ENCODE assay signal across 1 cellular context in the genomic region with DNA sequence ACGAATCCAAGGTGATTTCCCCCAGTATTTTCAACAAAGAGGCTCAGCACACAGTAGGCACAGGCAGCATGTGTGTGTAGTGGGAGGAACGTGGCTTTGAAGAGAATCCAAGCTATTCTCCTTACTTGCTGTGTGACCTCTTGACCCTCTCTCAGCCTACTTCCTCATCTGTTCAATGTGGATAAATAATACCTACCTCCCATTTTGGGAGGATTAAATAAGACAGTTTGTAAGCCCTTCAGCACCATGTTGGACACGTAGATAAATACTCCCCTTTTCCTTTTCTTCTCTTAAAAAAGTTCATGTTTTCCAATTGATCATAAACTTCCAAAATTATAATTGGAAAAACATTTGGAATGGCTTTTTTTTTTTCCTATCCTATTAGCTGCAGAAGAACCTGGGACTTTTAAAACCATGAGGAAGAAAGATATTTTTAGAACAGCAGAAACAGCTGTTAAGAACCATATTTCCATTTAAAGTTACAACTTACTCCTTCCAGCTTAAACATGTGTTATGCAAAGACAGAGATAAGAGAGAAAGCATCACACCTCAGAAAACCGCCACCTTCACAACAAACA.
TF ChIP-seq lines count a peak whose summit lies in the region.

No MANE protein-coding gene starts in this region.

TF ChIP-seq in K562, 482 proteins besides CTCF, POLR2A, EP300 and RAD21 (continued from another document):
- TF ChIP-seq MNT (conservative IDR thresholded peaks at IDR 0.05) (peak; percentile 35 to 43; a peak in 1 of 4 replicates), ESRRA (IDR thresholded peaks at IDR 0.05; ENCODE audit: borderline replicate concordance, low read depth) (no peak), ZFPM2 (CRISPR knock-in tag; IDR thresholded peaks at IDR 0.05) (no peak), NR2C1 (IDR thresholded peaks at IDR 0.05) (peak; percentile 65), NR2C1 (tag; IDR thresholded peaks at IDR 0.05) (no peak; the same call in 1 of the 2 replicates), CBX8 (IDR thresholded peaks at IDR 0.05; ENCODE audit: borderline replicate concordance, extremely low read depth, low read depth, low read length, poor library complexity, severe bottlenecking) (no peak), DMBX1 (CRISPR knock-in tag; IDR thresholded peaks at IDR 0.05; ENCODE audit: borderline replicate concordance) (no peak), E2F6 (IDR thresholded peaks at IDR 0.05; ENCODE audit: borderline replicate concordance in 1 of 2, extremely low read depth in 1 of 2, insufficient read depth in 1 of 2, insufficient read length in 1 of 2, low read depth in 1 of 2, low read length in 1 of 2, poor library complexity in 1 of 2, severe bottlenecking in 1 of 2) (peak; percentile 48 to 54), PML (IDR thresholded peaks at IDR 0.05; ENCODE audit: low read length) (peak; percentile 49), NFIC (IDR thresholded peaks at IDR 0.05) (peak; percentile 53), ZNF507 (tag; conservative IDR thresholded peaks at IDR 0.05) (no peak), ZNF785 (CRISPR knock-in tag; IDR thresholded peaks at IDR 0.05) (no peak)
- TF ChIP-seq, protein P1, sequence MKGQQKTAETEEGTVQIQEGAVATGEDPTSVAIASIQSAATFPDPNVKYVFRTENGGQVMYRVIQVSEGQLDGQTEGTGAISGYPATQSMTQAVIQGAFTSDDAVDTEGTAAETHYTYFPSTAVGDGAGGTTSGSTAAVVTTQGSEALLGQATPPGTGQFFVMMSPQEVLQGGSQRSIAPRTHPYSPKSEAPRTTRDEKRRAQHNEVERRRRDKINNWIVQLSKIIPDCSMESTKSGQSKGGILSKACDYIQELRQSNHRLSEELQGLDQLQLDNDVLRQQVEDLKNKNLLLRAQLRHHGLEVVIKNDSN (CRISPR knock-in tag; IDR thresholded peaks at IDR 0.05) = no peak
- TF ChIP-seq, protein P2, sequence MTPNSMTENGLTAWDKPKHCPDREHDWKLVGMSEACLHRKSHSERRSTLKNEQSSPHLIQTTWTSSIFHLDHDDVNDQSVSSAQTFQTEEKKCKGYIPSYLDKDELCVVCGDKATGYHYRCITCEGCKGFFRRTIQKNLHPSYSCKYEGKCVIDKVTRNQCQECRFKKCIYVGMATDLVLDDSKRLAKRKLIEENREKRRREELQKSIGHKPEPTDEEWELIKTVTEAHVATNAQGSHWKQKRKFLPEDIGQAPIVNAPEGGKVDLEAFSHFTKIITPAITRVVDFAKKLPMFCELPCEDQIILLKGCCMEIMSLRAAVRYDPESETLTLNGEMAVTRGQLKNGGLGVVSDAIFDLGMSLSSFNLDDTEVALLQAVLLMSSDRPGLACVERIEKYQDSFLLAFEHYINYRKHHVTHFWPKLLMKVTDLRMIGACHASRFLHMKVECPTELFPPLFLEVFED (CRISPR knock-in tag; conservative IDR thresholded peaks at IDR 0.05) = no peak
- TF ChIP-seq, protein P3, sequence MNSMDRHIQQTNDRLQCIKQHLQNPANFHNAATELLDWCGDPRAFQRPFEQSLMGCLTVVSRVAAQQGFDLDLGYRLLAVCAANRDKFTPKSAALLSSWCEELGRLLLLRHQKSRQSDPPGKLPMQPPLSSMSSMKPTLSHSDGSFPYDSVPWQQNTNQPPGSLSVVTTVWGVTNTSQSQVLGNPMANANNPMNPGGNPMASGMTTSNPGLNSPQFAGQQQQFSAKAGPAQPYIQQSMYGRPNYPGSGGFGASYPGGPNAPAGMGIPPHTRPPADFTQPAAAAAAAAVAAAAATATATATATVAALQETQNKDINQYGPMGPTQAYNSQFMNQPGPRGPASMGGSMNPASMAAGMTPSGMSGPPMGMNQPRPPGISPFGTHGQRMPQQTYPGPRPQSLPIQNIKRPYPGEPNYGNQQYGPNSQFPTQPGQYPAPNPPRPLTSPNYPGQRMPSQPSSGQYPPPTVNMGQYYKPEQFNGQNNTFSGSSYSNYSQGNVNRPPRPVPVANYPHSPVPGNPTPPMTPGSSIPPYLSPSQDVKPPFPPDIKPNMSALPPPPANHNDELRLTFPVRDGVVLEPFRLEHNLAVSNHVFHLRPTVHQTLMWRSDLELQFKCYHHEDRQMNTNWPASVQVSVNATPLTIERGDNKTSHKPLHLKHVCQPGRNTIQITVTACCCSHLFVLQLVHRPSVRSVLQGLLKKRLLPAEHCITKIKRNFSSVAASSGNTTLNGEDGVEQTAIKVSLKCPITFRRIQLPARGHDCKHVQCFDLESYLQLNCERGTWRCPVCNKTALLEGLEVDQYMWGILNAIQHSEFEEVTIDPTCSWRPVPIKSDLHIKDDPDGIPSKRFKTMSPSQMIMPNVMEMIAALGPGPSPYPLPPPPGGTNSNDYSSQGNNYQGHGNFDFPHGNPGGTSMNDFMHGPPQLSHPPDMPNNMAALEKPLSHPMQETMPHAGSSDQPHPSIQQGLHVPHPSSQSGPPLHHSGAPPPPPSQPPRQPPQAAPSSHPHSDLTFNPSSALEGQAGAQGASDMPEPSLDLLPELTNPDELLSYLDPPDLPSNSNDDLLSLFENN (IDR thresholded peaks at IDR 0.05; ENCODE audit: low read depth in 2 of 2, low read length in 2 of 2) = no peak
- TF ChIP-seq, protein P4, sequence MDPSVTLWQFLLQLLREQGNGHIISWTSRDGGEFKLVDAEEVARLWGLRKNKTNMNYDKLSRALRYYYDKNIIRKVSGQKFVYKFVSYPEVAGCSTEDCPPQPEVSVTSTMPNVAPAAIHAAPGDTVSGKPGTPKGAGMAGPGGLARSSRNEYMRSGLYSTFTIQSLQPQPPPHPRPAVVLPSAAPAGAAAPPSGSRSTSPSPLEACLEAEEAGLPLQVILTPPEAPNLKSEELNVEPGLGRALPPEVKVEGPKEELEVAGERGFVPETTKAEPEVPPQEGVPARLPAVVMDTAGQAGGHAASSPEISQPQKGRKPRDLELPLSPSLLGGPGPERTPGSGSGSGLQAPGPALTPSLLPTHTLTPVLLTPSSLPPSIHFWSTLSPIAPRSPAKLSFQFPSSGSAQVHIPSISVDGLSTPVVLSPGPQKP (CRISPR knock-in tag; IDR thresholded peaks at IDR 0.05) = no peak
